In the genomic region with DNA sequence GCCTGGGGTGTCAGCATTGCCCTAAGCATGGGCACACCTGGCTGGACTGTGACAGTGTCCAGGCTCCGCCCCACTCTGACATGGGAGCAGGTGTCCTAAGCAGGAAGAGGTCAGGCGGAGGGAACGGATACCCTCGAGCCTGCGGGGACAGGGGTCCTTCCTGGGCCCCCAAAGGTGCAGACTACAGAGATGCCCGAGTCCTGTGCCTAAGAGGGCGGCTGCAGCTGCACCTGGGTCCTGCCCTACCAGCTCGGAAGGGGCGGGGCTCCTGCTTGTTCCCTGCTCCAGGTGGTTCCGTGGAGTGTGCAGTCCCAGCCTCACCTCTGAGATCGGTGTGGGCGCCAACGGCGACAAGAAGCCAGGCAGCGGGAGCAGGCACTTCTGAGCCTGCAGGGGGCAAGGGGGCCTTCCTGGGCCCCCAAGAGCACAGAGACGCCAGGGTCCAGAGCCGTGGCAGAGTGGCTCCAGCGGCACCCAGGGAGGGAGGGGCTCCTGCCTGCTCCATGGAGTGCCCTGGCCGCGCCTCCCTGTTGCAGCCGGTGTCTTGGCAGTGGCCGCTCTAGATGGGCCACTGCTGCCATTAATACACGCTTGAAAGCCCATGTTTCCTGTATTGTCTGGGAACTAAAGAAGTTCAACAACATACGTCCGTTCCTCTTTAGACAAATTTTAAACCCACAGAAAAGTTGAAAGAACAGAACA, we compare ENCODE assay signal across 1 cellular context.
TF ChIP-seq lines count a peak whose summit lies in the region.

No MANE protein-coding gene starts in this region.

TF ChIP-seq in HepG2, 621 proteins besides CTCF, POLR2A, EP300 and RAD21 (continued from another document):
- TF ChIP-seq, protein P1, sequence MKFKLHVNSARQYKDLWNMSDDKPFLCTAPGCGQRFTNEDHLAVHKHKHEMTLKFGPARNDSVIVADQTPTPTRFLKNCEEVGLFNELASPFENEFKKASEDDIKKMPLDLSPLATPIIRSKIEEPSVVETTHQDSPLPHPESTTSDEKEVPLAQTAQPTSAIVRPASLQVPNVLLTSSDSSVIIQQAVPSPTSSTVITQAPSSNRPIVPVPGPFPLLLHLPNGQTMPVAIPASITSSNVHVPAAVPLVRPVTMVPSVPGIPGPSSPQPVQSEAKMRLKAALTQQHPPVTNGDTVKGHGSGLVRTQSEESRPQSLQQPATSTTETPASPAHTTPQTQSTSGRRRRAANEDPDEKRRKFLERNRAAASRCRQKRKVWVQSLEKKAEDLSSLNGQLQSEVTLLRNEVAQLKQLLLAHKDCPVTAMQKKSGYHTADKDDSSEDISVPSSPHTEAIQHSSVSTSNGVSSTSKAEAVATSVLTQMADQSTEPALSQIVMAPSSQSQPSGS (CRISPR knock-in tag; IDR thresholded peaks at IDR 0.05): no peak
- TF ChIP-seq FOXK2 (IDR thresholded peaks at IDR 0.05) (no peak), ZNF251 (CRISPR knock-in tag; IDR thresholded peaks at IDR 0.05) (no peak), ZKSCAN5 (CRISPR knock-in tag; IDR thresholded peaks at IDR 0.05) (no peak)
- TF ChIP-seq, protein P2, sequence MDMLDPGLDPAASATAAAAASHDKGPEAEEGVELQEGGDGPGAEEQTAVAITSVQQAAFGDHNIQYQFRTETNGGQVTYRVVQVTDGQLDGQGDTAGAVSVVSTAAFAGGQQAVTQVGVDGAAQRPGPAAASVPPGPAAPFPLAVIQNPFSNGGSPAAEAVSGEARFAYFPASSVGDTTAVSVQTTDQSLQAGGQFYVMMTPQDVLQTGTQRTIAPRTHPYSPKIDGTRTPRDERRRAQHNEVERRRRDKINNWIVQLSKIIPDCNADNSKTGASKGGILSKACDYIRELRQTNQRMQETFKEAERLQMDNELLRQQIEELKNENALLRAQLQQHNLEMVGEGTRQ (IDR thresholded peaks at IDR 0.05; ENCODE audit: low read depth, low read length): no peak
- TF ChIP-seq, protein P2 (CRISPR knock-in tag; IDR thresholded peaks at IDR 0.05; ENCODE audit: borderline replicate concordance): no peak
